1 cellular context compared by ENCODE assay signal in the genomic region with DNA sequence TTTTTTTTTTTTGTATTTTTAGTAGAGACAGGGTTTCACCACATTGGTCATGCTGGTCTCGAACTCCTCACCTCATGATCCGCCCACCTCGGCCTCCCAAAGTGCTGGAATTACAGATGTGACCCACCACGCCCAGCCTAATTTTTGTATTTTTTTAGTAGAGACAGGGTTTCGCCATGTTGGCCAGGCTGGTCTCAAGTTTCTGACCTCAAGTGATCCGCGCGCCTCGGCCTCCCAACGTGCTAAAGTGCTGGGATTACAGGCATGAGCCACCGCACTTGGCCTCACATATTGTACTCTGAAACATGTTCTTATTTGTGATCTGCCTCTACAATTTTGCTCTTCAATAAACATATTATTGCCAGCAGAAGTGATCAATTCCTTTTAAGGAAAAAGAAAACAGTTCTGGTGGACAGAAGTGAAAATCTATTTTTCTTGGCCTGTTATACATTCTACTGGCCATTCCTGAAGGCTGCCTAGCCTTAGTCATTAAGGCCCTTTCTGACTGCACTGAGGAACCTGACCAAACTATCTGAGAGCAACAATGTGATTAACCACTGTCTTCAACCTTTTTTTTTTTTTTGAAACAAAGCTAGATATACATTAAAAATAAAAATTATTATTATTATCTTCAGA.
TF ChIP-seq lines count a peak whose summit lies in the region.

No MANE protein-coding gene starts in this region.

TF ChIP-seq in WTC11, 78 proteins besides CTCF, POLR2A, EP300 and RAD21:
- TF ChIP-seq NFATC4 (CRISPR knock-in tag; IDR thresholded peaks at IDR 0.05) (no peak), FOXJ3 (CRISPR knock-in tag; IDR thresholded peaks at IDR 0.05; ENCODE audit: borderline replicate concordance) (no peak), NR1H2 (CRISPR knock-in tag; IDR thresholded peaks at IDR 0.05) (no peak), TEAD1 (CRISPR knock-in tag; IDR thresholded peaks at IDR 0.05) (no peak), TP53 (CRISPR knock-in tag; IDR thresholded peaks at IDR 0.05) (no peak), ZNF121 (CRISPR knock-in tag; IDR thresholded peaks at IDR 0.05) (no peak), JUN (CRISPR knock-in tag; IDR thresholded peaks at IDR 0.05) (no peak), CBFB (CRISPR knock-in tag; IDR thresholded peaks at IDR 0.05; ENCODE audit: low read depth) (no peak), OVOL2 (CRISPR knock-in tag; IDR thresholded peaks at IDR 0.05; ENCODE audit: borderline replicate concordance) (no peak), KAT7 (CRISPR knock-in tag; IDR thresholded peaks at IDR 0.05; ENCODE audit: borderline replicate concordance) (no peak), RORB (CRISPR knock-in tag; IDR thresholded peaks at IDR 0.05) (no peak), MXD4 (CRISPR knock-in tag; IDR thresholded peaks at IDR 0.05; ENCODE audit: borderline replicate concordance) (no peak), CREM (CRISPR knock-in tag; IDR thresholded peaks at IDR 0.05) (no peak), RELA (CRISPR knock-in tag; IDR thresholded peaks at IDR 0.05; ENCODE audit: borderline replicate concordance) (no peak), ETV6 (CRISPR knock-in tag; IDR thresholded peaks at IDR 0.05) (no peak)
- TF ChIP-seq, protein P1, sequence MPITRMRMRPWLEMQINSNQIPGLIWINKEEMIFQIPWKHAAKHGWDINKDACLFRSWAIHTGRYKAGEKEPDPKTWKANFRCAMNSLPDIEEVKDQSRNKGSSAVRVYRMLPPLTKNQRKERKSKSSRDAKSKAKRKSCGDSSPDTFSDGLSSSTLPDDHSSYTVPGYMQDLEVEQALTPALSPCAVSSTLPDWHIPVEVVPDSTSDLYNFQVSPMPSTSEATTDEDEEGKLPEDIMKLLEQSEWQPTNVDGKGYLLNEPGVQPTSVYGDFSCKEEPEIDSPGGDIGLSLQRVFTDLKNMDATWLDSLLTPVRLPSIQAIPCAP (CRISPR knock-in tag; IDR thresholded peaks at IDR 0.05) = no peak
- TF ChIP-seq, protein P2, sequence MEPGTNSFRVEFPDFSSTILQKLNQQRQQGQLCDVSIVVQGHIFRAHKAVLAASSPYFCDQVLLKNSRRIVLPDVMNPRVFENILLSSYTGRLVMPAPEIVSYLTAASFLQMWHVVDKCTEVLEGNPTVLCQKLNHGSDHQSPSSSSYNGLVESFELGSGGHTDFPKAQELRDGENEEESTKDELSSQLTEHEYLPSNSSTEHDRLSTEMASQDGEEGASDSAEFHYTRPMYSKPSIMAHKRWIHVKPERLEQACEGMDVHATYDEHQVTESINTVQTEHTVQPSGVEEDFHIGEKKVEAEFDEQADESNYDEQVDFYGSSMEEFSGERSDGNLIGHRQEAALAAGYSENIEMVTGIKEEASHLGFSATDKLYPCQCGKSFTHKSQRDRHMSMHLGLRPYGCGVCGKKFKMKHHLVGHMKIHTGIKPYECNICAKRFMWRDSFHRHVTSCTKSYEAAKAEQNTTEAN (CRISPR knock-in tag; IDR thresholded peaks at IDR 0.05) = no peak
- TF ChIP-seq, protein P3, sequence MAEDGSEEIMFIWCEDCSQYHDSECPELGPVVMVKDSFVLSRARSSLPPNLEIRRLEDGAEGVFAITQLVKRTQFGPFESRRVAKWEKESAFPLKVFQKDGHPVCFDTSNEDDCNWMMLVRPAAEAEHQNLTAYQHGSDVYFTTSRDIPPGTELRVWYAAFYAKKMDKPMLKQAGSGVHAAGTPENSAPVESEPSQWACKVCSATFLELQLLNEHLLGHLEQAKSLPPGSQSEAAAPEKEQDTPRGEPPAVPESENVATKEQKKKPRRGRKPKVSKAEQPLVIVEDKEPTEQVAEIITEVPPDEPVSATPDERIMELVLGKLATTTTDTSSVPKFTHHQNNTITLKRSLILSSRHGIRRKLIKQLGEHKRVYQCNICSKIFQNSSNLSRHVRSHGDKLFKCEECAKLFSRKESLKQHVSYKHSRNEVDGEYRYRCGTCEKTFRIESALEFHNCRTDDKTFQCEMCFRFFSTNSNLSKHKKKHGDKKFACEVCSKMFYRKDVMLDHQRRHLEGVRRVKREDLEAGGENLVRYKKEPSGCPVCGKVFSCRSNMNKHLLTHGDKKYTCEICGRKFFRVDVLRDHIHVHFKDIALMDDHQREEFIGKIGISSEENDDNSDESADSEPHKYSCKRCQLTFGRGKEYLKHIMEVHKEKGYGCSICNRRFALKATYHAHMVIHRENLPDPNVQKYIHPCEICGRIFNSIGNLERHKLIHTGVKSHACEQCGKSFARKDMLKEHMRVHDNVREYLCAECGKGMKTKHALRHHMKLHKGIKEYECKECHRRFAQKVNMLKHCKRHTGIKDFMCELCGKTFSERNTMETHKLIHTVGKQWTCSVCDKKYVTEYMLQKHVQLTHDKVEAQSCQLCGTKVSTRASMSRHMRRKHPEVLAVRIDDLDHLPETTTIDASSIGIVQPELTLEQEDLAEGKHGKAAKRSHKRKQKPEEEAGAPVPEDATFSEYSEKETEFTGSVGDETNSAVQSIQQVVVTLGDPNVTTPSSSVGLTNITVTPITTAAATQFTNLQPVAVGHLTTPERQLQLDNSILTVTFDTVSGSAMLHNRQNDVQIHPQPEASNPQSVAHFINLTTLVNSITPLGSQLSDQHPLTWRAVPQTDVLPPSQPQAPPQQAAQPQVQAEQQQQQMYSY (CRISPR knock-in tag; IDR thresholded peaks at IDR 0.05) = no peak
